ENCODE assay signal across 8 cellular contexts in genomic region chr1:215082532-215083407, GRCh38. TPM values are rescaled to one million over a fixed set of nuclear protein-coding genes. Genes with fewer than 3 reads are reported as not detected.
A peak's percentile ranks its signal among the peaks of the same experiment; 100 is the strongest.
DNase-seq lines count a peak whose midpoint lies in the region; FAIRE-seq and TF ChIP-seq lines count a peak whose summit lies in the region.

Gene KCNK2 (plus strand): TSS chr1:215082737. CDS start chr1:215083386, 649 bp downstream.

- H3K4me2 ChIP-seq in mesendoderm (ENCODE audit: low read length) = peak within 1 kb of the TSS; percentile 66

- H2BK120ac ChIP-seq in mesendoderm (ENCODE audit: low read depth, low read length) = no peak within 1 kb of the TSS

- CTCF ChIA-PET in AG04450 (lab: Charles Lee) = interaction anchor here (0.6 to 2.4 kb wide), 3 partner anchors 192 to 443 kb away, joined by 3 to 14 read pairs (median 3); no protein-coding TSS in a partner anchor

- no peaks in the 10 kb centered on the region for H3K79me1 ChIP-seq in mesendoderm (ENCODE audit: low read length)

- H4K8ac ChIP-seq in mesendoderm (ENCODE audit: low read depth, low read length) = no peak within 1 kb of the TSS

- H3K4me3 Mint-ChIP-seq in HFFc6 = peak within 1 kb of the TSS; percentile 89

- peak within 1 kb of the TSS; percentile 78 for H3K56ac ChIP-seq in mesendoderm (ENCODE audit: low read length)

- no peak for TF ChIP-seq POLR2A in breast epithelium (IDR thresholded peaks at IDR 0.05)
- TF ChIP-seq POLR2A in vagina (IDR thresholded peaks at IDR 0.05) = no peak
- no peak for TF ChIP-seq POLR2A in H54 (IDR thresholded peaks at IDR 0.05; ENCODE audit: low read depth, low read length)

- no peak within 1 kb of the TSS for H3K23ac ChIP-seq in mesendoderm (ENCODE audit: low read length)

- peak within 1 kb of the TSS; percentile 31 for H3K27ac ChIP-seq in AG04450 (ENCODE audit: low read depth, low read length)
- peak within 1 kb of the TSS; percentile 25 to 35 for H3K27ac ChIP-seq in breast epithelium
- no peak within 1 kb of the TSS for H3K27ac ChIP-seq in mesendoderm (ENCODE audit: low read depth, low read length)
- no peak within 1 kb of the TSS for H3K27ac ChIP-seq in vagina

- peaks cover 3% of the 10 kb centered on the region for H3K27me3 Mint-ChIP-seq in HFFc6 (ENCODE audit: insufficient read depth)

- DNase-seq in AG04450 (ENCODE audit: low read depth, low spot score) = no peak
- no peak for DNase-seq in HFFc6
- no peak for DNase-seq in breast epithelium (ENCODE audit: low spot score in 2 of 2)
- peak; percentile 51 for DNase-seq in mesendoderm
- DNase-seq in vagina (ENCODE audit: extremely low spot score in 2 of 2) = no peak
- DNase-seq in epidermal melanocyte (ENCODE audit: insufficient read length, low spot score) = no peak
- no peak for DNase-seq in activated effector memory CD4-positive, alpha-beta T cell treated with Interleukin-2 at 50 U/mL for 16 hours
- no peak for DNase-seq in H54 (ENCODE audit: insufficient read length, low spot score)

- H3K9me3 ChIP-seq in AG04450 (ENCODE audit: control insufficient read depth, insufficient read depth, low read length) (no peaks in the 10 kb centered on the region; the same call in 1 of the 2 replicates), breast epithelium (no peaks in the 10 kb centered on the region), vagina (no peaks in the 10 kb centered on the region)

- no peak for FAIRE-seq in H54 (lab: Jason Lieb, UNC)

- peak within 1 kb of the TSS; percentile 62 for H3K27ac Mint-ChIP-seq in HFFc6

- no peaks in the 10 kb centered on the region for H3K9me3 Mint-ChIP-seq in HFFc6

- no peak within 1 kb of the TSS for H2BK15ac ChIP-seq in mesendoderm (replicated peaks; ENCODE audit: low read depth)

- H3K4me1 Mint-ChIP-seq in HFFc6 (ENCODE audit: low read depth) = peaks cover 86% of the 10 kb centered on the region

- no peak within 1 kb of the TSS for H3K4ac ChIP-seq in mesendoderm (ENCODE audit: low read depth, low read length)

- H2AK5ac ChIP-seq in mesendoderm (ENCODE audit: low read length) = no peak within 1 kb of the TSS

- TF ChIP-seq CTCF in AG04450 (IDR thresholded peaks at IDR 0.05; ENCODE audit: low read depth, low read length) (peak; percentile 17; the same call in 1 of the 2 replicates), HFFc6 (IDR thresholded peaks at IDR 0.05) (no peak; the same call in 1 of the 2 replicates), breast epithelium (IDR thresholded peaks at IDR 0.05) (no peak), vagina (IDR thresholded peaks at IDR 0.05) (no peak)

- peak within 1 kb of the TSS; percentile 62 for H3K9ac ChIP-seq in mesendoderm (ENCODE audit: low read length)

- H3K4me3 ChIP-seq in AG04450 (ENCODE audit: low read depth, low read length) (peak within 1 kb of the TSS; percentile 78), breast epithelium (peak within 1 kb of the TSS; percentile 55 to 80 (median 66)), mesendoderm (ENCODE audit: low read length) (peak within 1 kb of the TSS; percentile 35), vagina (peak within 1 kb of the TSS; percentile 42 to 47)

- peaks cover 27% of the 10 kb centered on the region for H3K36me3 Mint-ChIP-seq in HFFc6 (ENCODE audit: low read depth)

- H4K5ac ChIP-seq in mesendoderm (ENCODE audit: low read length) = no peak within 1 kb of the TSS

- intact Hi-C loops in breast epithelium (cut with DNase I; ENCODE audit: low total_unique reads) (no loop called here), vagina (cut with DNase I) (no loop called here)

- no peak within 1 kb of the TSS for H2BK5ac ChIP-seq in mesendoderm (ENCODE audit: low read length)

- H3K36me3 ChIP-seq in breast epithelium (no peaks in the 10 kb centered on the region), mesendoderm (ENCODE audit: control insufficient read depth, insufficient read depth, low read length) (no peaks in the 10 kb centered on the region), vagina (no peaks in the 10 kb centered on the region)

- WGBS in mesendoderm (ENCODE audit: extremely low coverage, insufficient coverage, low lambda C conversion rate) = no CpG with 5 or more reads among the region's 88 CpGs

- H3K79me2 ChIP-seq in mesendoderm (ENCODE audit: control insufficient read depth, insufficient read depth, low read length) = no peaks in the 10 kb centered on the region

- H3K27me3 ChIP-seq in AG04450 (ENCODE audit: control insufficient read depth, insufficient read depth, low read length) = no peaks in the 10 kb centered on the region
- peaks cover 0 to 2% of the 10 kb centered on the region in 2 donors for H3K27me3 ChIP-seq in breast epithelium
- peaks cover 26% of the 10 kb centered on the region for H3K27me3 ChIP-seq in mesendoderm (ENCODE audit: insufficient read depth, low read length, poor library complexity)
- no peaks in the 10 kb centered on the region for H3K27me3 ChIP-seq in vagina

- H3K4me1 ChIP-seq in breast epithelium (no peaks in the 10 kb centered on the region), mesendoderm (ENCODE audit: control insufficient read depth, low read depth, low read length) (peaks cover 1% of the 10 kb centered on the region), vagina (peaks cover 6% of the 10 kb centered on the region)

- no peak within 1 kb of the TSS for H3K18ac ChIP-seq in mesendoderm (ENCODE audit: low read length)

- POLR2A ChIA-PET in AG04450 (lab: Yijun Ruan, JAX) = interaction anchor here (0.6 kb wide), 1 partner anchor 417 kb away, joined by 3 read pairs; no protein-coding TSS in a partner anchor

RNA-seq across cellular contexts. Expression of gene KCNK2, which starts in this region (rescaled TPM):
- 19.7 and 22.8 TPM in 2 replicates for polyA plus RNA-seq in AG04450 (2011; rRNA removed)
- polyA minus RNA-seq in AG04450 (2011; rRNA and poly(A)+ RNA removed) = 15.2 and 15.5 TPM in 2 replicates
- total RNA-seq in HFFc6 (2021; fragmentation: NEBNext Ultra II Directional; extraction: Animal tissue kit (Norgen Biotek cat#: 25700)) = 10 to 100 TPM; 50.1 to 93.1 (median 85.0) TPM
- 10 to 100 TPM; 12.1 to 23.6 (median 12.5) TPM for total RNA-seq in breast epithelium
- polyA plus RNA-seq in mesendoderm (2013, experiment 1 of 2) = 0.21 TPM
- polyA plus RNA-seq in mesendoderm (2013, experiment 2 of 2) = 0.21 TPM
- 2.5 TPM for total RNA-seq in vagina

Comparison
In these comparisons a context has a peak if more than half of its experiments do, and no peak if none do; other contexts are left out.
1. H3K27ac ChIP-seq: peak in AG04450 (single experiment) and breast epithelium (2 of 2); none in mesendoderm (single experiment) and vagina (single experiment).
2. Peak in every context shown above with its lines, with median percentiles within 50 percentile points of each other: H3K4me3 ChIP-seq.